2 cellular contexts compared by ENCODE assay signal in the genomic region with DNA sequence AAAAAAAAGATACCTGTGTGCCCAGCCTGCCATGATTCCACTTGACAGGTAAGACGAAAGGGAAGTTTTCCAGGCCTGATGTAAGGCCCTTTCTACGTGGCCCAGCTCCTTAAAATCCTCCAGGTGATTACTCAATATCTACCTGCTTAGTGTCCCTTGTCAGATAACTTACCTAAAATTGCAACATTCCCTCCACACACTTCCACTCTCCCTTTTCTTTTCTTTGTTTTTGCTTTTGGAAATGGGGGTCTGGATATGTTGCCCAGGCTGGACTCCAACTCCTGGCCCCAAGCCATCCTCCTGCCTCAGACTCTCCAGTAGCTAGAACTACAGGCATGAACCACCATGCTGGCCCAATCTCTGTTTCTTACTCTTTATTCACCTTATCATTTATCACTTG.
TF ChIP-seq lines count a peak whose summit lies in the region.

No MANE protein-coding gene starts in this region.

TF ChIP-seq in HepG2, 621 proteins besides CTCF, POLR2A, EP300 and RAD21:
- TF ChIP-seq CEBPB (IDR thresholded peaks at IDR 0.05; ENCODE audit: borderline replicate concordance, low read depth, low read length), result peak; percentile 62
- no peak for TF ChIP-seq ADNP (CRISPR knock-in tag; IDR thresholded peaks at IDR 0.05)
- TF ChIP-seq NFE2 (CRISPR knock-in tag; IDR thresholded peaks at IDR 0.05), result no peak
- TF ChIP-seq GTF2F1 (IDR thresholded peaks at IDR 0.05; ENCODE audit: low read length), result no peak
- no peak for TF ChIP-seq KDM6A (CRISPR knock-in tag; IDR thresholded peaks at IDR 0.05; ENCODE audit: low read depth)
- no peak for TF ChIP-seq JUNB (CRISPR knock-in tag; IDR thresholded peaks at IDR 0.05; ENCODE audit: borderline replicate concordance)
- no peak for TF ChIP-seq ZBTB7B (CRISPR knock-in tag; IDR thresholded peaks at IDR 0.05)
- TF ChIP-seq ZNF546 (CRISPR knock-in tag; conservative IDR thresholded peaks at IDR 0.05), result no peak

TF ChIP-seq in K562, 482 proteins besides CTCF, POLR2A, EP300 and RAD21:
- TF ChIP-seq TAL1 (IDR thresholded peaks at IDR 0.05) (no peak), RB1 (IDR thresholded peaks at IDR 0.05; ENCODE audit: low read depth) (no peak), ZNF583 (CRISPR knock-in tag; IDR thresholded peaks at IDR 0.05) (no peak), GTF2A2 (tag; IDR thresholded peaks at IDR 0.05) (no peak), KLF6 (CRISPR knock-in tag; IDR thresholded peaks at IDR 0.05; ENCODE audit: borderline replicate concordance) (no peak), HMGN3 (IDR thresholded peaks at IDR 0.05; ENCODE audit: borderline replicate concordance, extremely low read depth, insufficient read length, low read depth, low read length) (no peak), CEBPB (tag; IDR thresholded peaks at IDR 0.05) (0 out of 2 replicates have a peak, but pooled peaks have one; percentile 32)
